Comparison of ENCODE assay signal across 1 cellular context in genomic region chr1:241464985-241465384, GRCh38.
A peak's percentile ranks its signal among the peaks of the same experiment; 100 is the strongest.
TF ChIP-seq lines count a peak whose summit lies in the region.

No MANE protein-coding gene starts in this region.

TF ChIP-seq in H1, 55 proteins besides CTCF, POLR2A, EP300 and RAD21:
- no peak for TF ChIP-seq TBP (IDR thresholded peaks at IDR 0.05; ENCODE audit: low read depth, low read length)
- TF ChIP-seq TEAD4 (IDR thresholded peaks at IDR 0.05; ENCODE audit: low read depth, low read length): peak; percentile 36; the same call in 1 of the 2 replicates
TF ChIP-seq in H1: peak in this region for 1.
